Comparison of ENCODE assay signal across 9 cellular contexts in the genomic region with DNA sequence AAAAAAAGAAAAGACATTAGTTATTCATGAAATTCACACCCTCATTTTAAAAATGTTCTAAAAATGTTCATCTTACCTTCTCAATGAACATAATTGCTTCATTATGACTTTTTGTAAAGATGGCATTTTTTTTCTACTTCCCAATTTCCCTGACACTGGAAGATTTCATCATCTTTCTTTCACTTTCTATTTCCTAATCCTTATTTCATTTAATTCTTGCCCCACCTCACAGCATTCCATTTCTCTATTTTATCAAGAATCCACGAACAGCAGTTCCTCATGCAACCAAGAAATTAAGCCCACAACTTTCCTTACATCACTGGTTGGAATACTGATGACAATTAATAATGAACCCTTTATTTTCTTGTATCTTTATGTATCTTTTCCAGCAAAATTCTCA. TPM values are rescaled to one million over a fixed set of nuclear protein-coding genes. Genes with fewer than 3 reads are reported as not detected.
A peak's percentile ranks its signal among the peaks of the same experiment; 100 is the strongest.
DNase-seq lines count a peak whose midpoint lies in the region; ATAC-seq and TF ChIP-seq lines count a peak whose summit lies in the region.
"Had no signal": no experiment of that assay in that cellular context is flagged by ENCODE, and none has a peak within 500 bp of the region (broad histone marks: within the 10 kb centered on the region; RNA-seq: fewer than 3 reads in every experiment).

No MANE protein-coding gene starts in this region.

- H3K4me1 ChIP-seq in foreskin keratinocyte (peaks cover 13% of the 10 kb centered on the region), subcutaneous abdominal adipose tissue (ENCODE audit: control insufficient read depth in 5 of 5, insufficient read depth in 5 of 5, low read length in 5 of 5) (peaks cover 5 to 38% (median 29%) of the 10 kb centered on the region in 5 donors)

- no peaks in the 10 kb centered on the region for H3K9me3 Mint-ChIP-seq in activated T-cell treated with anti-CD3 and anti-CD28 coated beads, Interleukin-2, amount 50 U/mL, for 72 hours
- no peaks in the 10 kb centered on the region for H3K9me3 Mint-ChIP-seq in activated CD4-positive, alpha-beta memory T cell treated with anti-CD3 and anti-CD28 coated beads for 36 hours

- H3K4me1 Mint-ChIP-seq in activated T-cell treated with anti-CD3 and anti-CD28 coated beads, Interleukin-2, amount 50 U/mL, for 72 hours (ENCODE audit: low read depth), result peaks cover 47% of the 10 kb centered on the region
- peaks cover 46% of the 10 kb centered on the region for H3K4me1 Mint-ChIP-seq in activated CD4-positive, alpha-beta memory T cell treated with anti-CD3 and anti-CD28 coated beads for 36 hours (ENCODE audit: low read depth)

- H3K27me3 Mint-ChIP-seq in activated T-cell treated with anti-CD3 and anti-CD28 coated beads, Interleukin-2, amount 50 U/mL, for 72 hours (ENCODE audit: low read depth), result no peaks in the 10 kb centered on the region
- H3K27me3 Mint-ChIP-seq in activated CD4-positive, alpha-beta memory T cell treated with anti-CD3 and anti-CD28 coated beads for 36 hours, result no peaks in the 10 kb centered on the region

- TF ChIP-seq CTCF in foreskin keratinocyte (conservative IDR thresholded peaks at IDR 0.05), result no peak

- H3K27ac Mint-ChIP-seq in activated T-cell treated with anti-CD3 and anti-CD28 coated beads, Interleukin-2, amount 50 U/mL, for 72 hours, result peak overlapping the region; percentile 93
- peak overlapping the region; percentile 39 for H3K27ac Mint-ChIP-seq in activated CD4-positive, alpha-beta memory T cell treated with anti-CD3 and anti-CD28 coated beads for 36 hours

- peak overlapping the region in 2 of 5 donors; percentile 72 to 88 for H3K4me3 ChIP-seq in subcutaneous abdominal adipose tissue (ENCODE audit: low read depth in 1 of 5, low read length in 5 of 5)

- CTCF ChIA-PET in activated CD4-positive, alpha-beta memory T cell treated with anti-CD3 and anti-CD28 coated beads for 36 hours (lab: Charles Lee), result interaction anchor here (0.7 kb wide), 1 partner anchor 118 kb away, joined by 3 read pairs; no protein-coding TSS in a partner anchor

- intact Hi-C loops in activated CD4-positive, alpha-beta memory T cell treated with anti-CD3 and anti-CD28 coated beads for 36 hours (cut with micrococcal nuclease), result loop anchor here (5.0 to 10.0 kb wide), 2 partner anchors 130 to 522 kb away; a partner anchor contains a TSS

- peaks cover 2 to 24% of the 10 kb centered on the region in 2 donors for H3K36me3 Mint-ChIP-seq in activated T-cell treated with anti-CD3 and anti-CD28 coated beads, Interleukin-2, amount 50 U/mL, for 72 hours (ENCODE audit: insufficient read depth in 2 of 2)
- peaks cover 32% of the 10 kb centered on the region for H3K36me3 Mint-ChIP-seq in activated CD4-positive, alpha-beta memory T cell treated with anti-CD3 and anti-CD28 coated beads for 36 hours

- H3K27me3 ChIP-seq in foreskin keratinocyte (no peaks in the 10 kb centered on the region), subcutaneous abdominal adipose tissue (ENCODE audit: control insufficient read depth in 5 of 5, insufficient read depth in 4 of 5, low read length in 5 of 5) (no peaks in the 10 kb centered on the region)

- H3K9me3 ChIP-seq in subcutaneous abdominal adipose tissue (ENCODE audit: control insufficient read depth in 5 of 5, low read length in 5 of 5), result no peaks in the 10 kb centered on the region

- ATAC-seq in activated T-cell treated with anti-CD3 and anti-CD28 coated beads, Interleukin-2, amount 50 U/mL, for 72 hours (replicated peaks in 1 of 2), result no peak
- ATAC-seq in foreskin keratinocyte, result no peak
- ATAC-seq in GM19351 (IDR thresholded peaks at IDR 0.05; ENCODE audit: unreplicated experiment), result no peak

- DNase-seq in activated T-cell treated with anti-CD3 and anti-CD28 coated beads, Interleukin-2, amount 50 U/mL, for 72 hours, result no peak
- DNase-seq in activated T-cell treated with anti-CD3 and anti-CD28 coated beads, Interleukin-2, amount 50 U/mL, for 1 hour, result no peak
- no peak for DNase-seq in activated CD4-positive, alpha-beta memory T cell treated with anti-CD3 and anti-CD28 coated beads for 36 hours
- DNase-seq in foreskin keratinocyte (no peak), NCI-H128 (lab: John Stamatoyannopoulos, UW; ENCODE audit: unreplicated experiment) (no peak)
- no peak for DNase-seq in activated CD4-positive, alpha-beta T cell treated with anti-CD3 and anti-CD28 coated beads, Interleukin-2, amount 50 U/mL, for 4 hours
- DNase-seq: activated gamma-delta T cell had no signal

- H3K9ac ChIP-seq in subcutaneous abdominal adipose tissue (ENCODE audit: low read length in 5 of 5), result peak overlapping the region in 2 of 5 donors; percentile 78 to 80

- POLR2A ChIA-PET in activated CD4-positive, alpha-beta memory T cell treated with anti-CD3 and anti-CD28 coated beads for 36 hours (lab: Charles Lee), result no interaction called here

- H3K27ac ChIP-seq in foreskin keratinocyte (peak overlapping the region; percentile 30), subcutaneous abdominal adipose tissue (ENCODE audit: low read depth, low read length) (peak overlapping the region; percentile 99)

- peak overlapping the region; percentile 91 to 98 for H3K4me3 Mint-ChIP-seq in activated T-cell treated with anti-CD3 and anti-CD28 coated beads, Interleukin-2, amount 50 U/mL, for 72 hours
- peak overlapping the region; percentile 17 for H3K4me3 Mint-ChIP-seq in activated CD4-positive, alpha-beta memory T cell treated with anti-CD3 and anti-CD28 coated beads for 36 hours

- peaks cover 9 to 36% (median 33%) of the 10 kb centered on the region in 5 donors for H3K36me3 ChIP-seq in subcutaneous abdominal adipose tissue (ENCODE audit: control insufficient read depth in 5 of 5, insufficient read depth in 5 of 5, low read length in 5 of 5)

RNA-seq across cellular contexts. Expression of a gene that starts 1.9 kb away (rescaled TPM):
- total RNA-seq in activated T-cell treated with anti-CD3 and anti-CD28 coated beads, Interleukin-2, amount 50 U/mL, for 72 hours, result 10 to 100 TPM; 70.9 to 75.1 TPM
- total RNA-seq in activated CD4-positive, alpha-beta memory T cell treated with anti-CD3 and anti-CD28 coated beads for 36 hours, result 10 to 100 TPM; 58.3 to 62.3 TPM
- 28.2 and 32.3 TPM in 2 replicates for total RNA-seq in foreskin keratinocyte
- 17.1 and 20.1 TPM in 2 replicates for polyA plus RNA-seq in foreskin keratinocyte

RNA-seq across cellular contexts. Expression of a gene that starts 46.7 kb away (rescaled TPM):
- total RNA-seq in activated T-cell treated with anti-CD3 and anti-CD28 coated beads, Interleukin-2, amount 50 U/mL, for 72 hours, result not detected
- total RNA-seq in activated CD4-positive, alpha-beta memory T cell treated with anti-CD3 and anti-CD28 coated beads for 36 hours, result not detected
- not detected in 2 replicates for total RNA-seq in foreskin keratinocyte
- polyA plus RNA-seq in foreskin keratinocyte, result not detected in 2 replicates

RNA-seq across cellular contexts. Expression of a gene that starts 51.4 kb away (rescaled TPM):
- 10 to 100 TPM; 61.9 to 67.4 TPM for total RNA-seq in activated T-cell treated with anti-CD3 and anti-CD28 coated beads, Interleukin-2, amount 50 U/mL, for 72 hours
- total RNA-seq in activated CD4-positive, alpha-beta memory T cell treated with anti-CD3 and anti-CD28 coated beads for 36 hours, result 10 to 100 TPM; 37.2 to 40.9 TPM
- 38.1 and 41.1 TPM in 2 replicates for total RNA-seq in foreskin keratinocyte
- polyA plus RNA-seq in foreskin keratinocyte, result 13.6 and 14.4 TPM in 2 replicates
